Comparison of ENCODE assay signal across 21 cellular contexts in the genomic region with DNA sequence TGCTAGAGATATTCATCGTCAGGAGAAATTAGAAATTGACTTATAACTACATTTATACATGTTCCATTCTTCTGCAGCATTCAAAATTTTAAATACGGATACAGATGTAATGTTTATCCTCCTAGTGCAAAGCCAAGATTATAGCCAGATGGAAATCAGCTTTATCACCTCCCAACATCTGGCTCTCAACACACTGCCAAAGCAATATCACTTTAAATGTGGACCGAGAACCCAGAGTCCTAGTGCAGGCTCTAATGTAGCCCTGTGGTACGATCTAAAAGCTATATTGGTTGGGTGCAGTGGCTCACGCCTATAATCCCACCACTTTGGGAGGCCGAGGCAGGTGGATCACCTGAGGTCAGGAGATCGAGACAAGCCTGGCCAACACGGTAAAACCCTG. TPM values are rescaled to one million over a fixed set of nuclear protein-coding genes. Genes with fewer than 3 reads are reported as not detected.
DNase-seq lines count a peak whose midpoint lies in the region; FAIRE-seq and TF ChIP-seq lines count a peak whose summit lies in the region.
"Had no signal": no experiment of that assay in that cellular context is flagged by ENCODE, and none has a peak within 500 bp of the region (broad histone marks: within the 10 kb centered on the region; RNA-seq: fewer than 3 reads in every experiment).

No MANE protein-coding gene starts in this region.

- H3K9me1 ChIP-seq in endothelial cell of umbilical vein (replicated peaks; ENCODE audit: control insufficient read depth, extremely low read depth, insufficient read depth, low read length), result no peaks in the 10 kb centered on the region

- H3K36me3 ChIP-seq in Loucy (ENCODE audit: insufficient read depth, low read length) (no peaks in the 10 kb centered on the region), endothelial cell of umbilical vein (ENCODE audit: control insufficient read depth in 2 of 2, extremely low read depth in 1 of 2, insufficient read depth in 2 of 2, low read length in 2 of 2) (no peaks in the 10 kb centered on the region), parathyroid adenoma (ENCODE audit: control insufficient read depth, insufficient read depth, low read length) (no peaks in the 10 kb centered on the region), trophoblast cell (ENCODE audit: control insufficient read depth in 1 of 2, insufficient read depth in 2 of 2, low read length in 2 of 2) (peaks cover 2% of the 10 kb centered on the region in 2 experiments), Karpas-422 (ENCODE audit: insufficient read depth, low read length) (peaks cover 65% of the 10 kb centered on the region)

- H3K4me3 ChIP-seq in Loucy (ENCODE audit: low read length, poor library complexity, severe bottlenecking) (no peak overlapping the region), endothelial cell of umbilical vein (replicated peaks in 1 of 3; ENCODE audit: insufficient read depth in 1 of 3, low read depth in 1 of 3, low read length in 3 of 3) (no peak overlapping the region), parathyroid adenoma (ENCODE audit: low read depth, low read length) (no peak overlapping the region), trophoblast cell (ENCODE audit: low read depth, low read length) (no peak overlapping the region), Karpas-422 (ENCODE audit: low read length) (no peak overlapping the region)
- H3K4me3 ChIP-seq: BLaER1, right atrium auricular region had no signal

- no peak overlapping the region for H3K14ac ChIP-seq in trophoblast cell (ENCODE audit: low read length)

- whole genome bisulfite sequencing in trophoblast cell (ENCODE audit: extremely low coverage, insufficient coverage, insufficient read length), result no CpG with 5 or more reads among the region's 8 CpGs

- CTCF ChIA-PET in endothelial cell of umbilical vein (lab: Charles Lee), result interaction anchor here (0.5 to 1.4 kb wide), 5 partner anchors 18 to 139 kb away, joined by 3 to 4 read pairs (median 3); a partner anchor contains a TSS

- no peak overlapping the region for H2AK5ac ChIP-seq in trophoblast cell (ENCODE audit: low read length)

- BruUV-seq in endothelial cell of umbilical vein (replicated peaks; lab: Mats Ljungman, UMichigan), result no TSS peak

- H3K4me2 ChIP-seq in Loucy (ENCODE audit: low read depth, low read length, poor library complexity, severe bottlenecking), result peak overlapping the region; percentile 45
- peak overlapping the region; percentile 52 for H3K4me2 ChIP-seq in endothelial cell of umbilical vein (ENCODE audit: insufficient read depth, low read length)
- H3K4me2 ChIP-seq in parathyroid adenoma (ENCODE audit: low read length), result peak overlapping the region; percentile 26
- no peak overlapping the region for H3K4me2 ChIP-seq in trophoblast cell (ENCODE audit: low read length)
- no peak overlapping the region for H3K4me2 ChIP-seq in Karpas-422 (ENCODE audit: low read depth, low read length, poor library complexity, severe bottlenecking)
- H3K4me2 ChIP-seq: BLaER1 had no signal

- TF ChIP-seq CTCF in Loucy (conservative IDR thresholded peaks at IDR 0.05; ENCODE audit: low read length), result no peak
- no peak for TF ChIP-seq CTCF in endothelial cell of umbilical vein (IDR thresholded peaks at IDR 0.05; ENCODE audit: extremely low read depth in 1 of 2, insufficient read depth in 1 of 2, low read depth in 1 of 2, low read length in 2 of 2)
- TF ChIP-seq CTCF in parathyroid adenoma (IDR thresholded peaks at IDR 0.05), result no peak

- no peak overlapping the region for H4K8ac ChIP-seq in trophoblast cell (ENCODE audit: low read depth, low read length)

- H3K27me3 ChIP-seq in Loucy (ENCODE audit: insufficient read depth, low read length, poor library complexity, severe bottlenecking), result no peaks in the 10 kb centered on the region
- no peaks in the 10 kb centered on the region for H3K27me3 ChIP-seq in endothelial cell of umbilical vein (ENCODE audit: control insufficient read depth in 2 of 2, insufficient read depth in 2 of 2, low read length in 2 of 2)
- no peaks in the 10 kb centered on the region for H3K27me3 ChIP-seq in parathyroid adenoma (ENCODE audit: control insufficient read depth, insufficient read depth, low read length)
- H3K27me3 ChIP-seq in trophoblast cell (ENCODE audit: insufficient read depth, low read length), result no peaks in the 10 kb centered on the region
- no peaks in the 10 kb centered on the region for H3K27me3 ChIP-seq in Karpas-422 (ENCODE audit: low read length)
- H3K27me3 ChIP-seq: right atrium auricular region had no signal

- no peak for TF ChIP-seq POLR2A in endothelial cell of umbilical vein (IDR thresholded peaks at IDR 0.05; ENCODE audit: low read depth, low read length)

- H3K79me2 ChIP-seq in Loucy (ENCODE audit: insufficient read depth, low read length) (0 out of 2 replicates have a peak, but pooled peaks cover 2% of the 10 kb centered on the region), endothelial cell of umbilical vein (ENCODE audit: control insufficient read depth, insufficient read depth, low read length) (peaks cover 7% of the 10 kb centered on the region), parathyroid adenoma (peaks cover 3% of the 10 kb centered on the region), trophoblast cell (ENCODE audit: control insufficient read depth, insufficient read depth, low read length, poor library complexity) (no peaks in the 10 kb centered on the region), Karpas-422 (ENCODE audit: low read length) (peaks cover 86% of the 10 kb centered on the region)

- intact Hi-C loops in endothelial cell of umbilical vein (cut with micrococcal nuclease), result no loop called here

- no peak overlapping the region for H2BK12ac ChIP-seq in trophoblast cell (ENCODE audit: low read length)

- H3K27ac ChIP-seq in endothelial cell of umbilical vein (ENCODE audit: insufficient read depth, low read depth, low read length) (peak overlapping the region; percentile 28), parathyroid adenoma (no peak overlapping the region), trophoblast cell (ENCODE audit: low read depth, low read length) (no peak overlapping the region), Karpas-422 (ENCODE audit: low read length) (no peak overlapping the region)
- H3K27ac ChIP-seq: 22Rv1, BLaER1, right atrium auricular region had no signal

- H2AFZ ChIP-seq in Loucy (ENCODE audit: low read length), result no peak overlapping the region
- no peak overlapping the region for H2AFZ ChIP-seq in endothelial cell of umbilical vein (ENCODE audit: low read depth, low read length)
- no peak overlapping the region for H2AFZ ChIP-seq in parathyroid adenoma
- no peak overlapping the region for H2AFZ ChIP-seq in trophoblast cell (ENCODE audit: insufficient read depth, low read length, poor library complexity)
- H2AFZ ChIP-seq in Karpas-422 (ENCODE audit: low read length), result no peak overlapping the region

- DNase-seq in NCI-H1694 treated with DMSO at 0.1 percent for 48 hours (lab: John Stamatoyannopoulos, UW), result peak; percentile 11
- DNase-seq in NCI-H1694 (lab: John Stamatoyannopoulos, UW), result no peak
- DNase-seq in endothelial cell of umbilical vein (ENCODE audit: low read depth, low spot score), result peak; percentile 42
- no peak for DNase-seq in trophoblast cell
- DNase-seq in HCEC 1CT, result no peak
- DNase-seq in Karpas-422, result no peak
- DNase-seq: activated CD4-positive, alpha-beta T cell treated with anti-CD3 and anti-CD28 coated beads for 4 hours; aorta; cerebellar nuclear complex; effector CD4-positive, alpha-beta T cell; head of caudate nucleus; NCI-H187; NCI-H345; NK-92 treated with Interleukin-12 subunit alpha and Interleukin-12 subunit beta, amount 100 ng/mL, for 24 hours; occipital lobe; stimulated activated CD4-positive, alpha-beta T cell treated with anti-CD3 and anti-CD28 coated beads, Interleukin-15, amount 100 ng/mL, for 24 hours had no signal

- dilution Hi-C loops in endothelial cell of umbilical vein (cut with MboI; ENCODE audit: extremely low pct_ligation_motif_present, low sequenced_read_pairs), result no loop called here

- no peak overlapping the region for H3K18ac ChIP-seq in trophoblast cell (ENCODE audit: low read length)

- H3K9me3 ChIP-seq in Loucy (ENCODE audit: insufficient read depth, low read depth, low read length) (no peaks in the 10 kb centered on the region), endothelial cell of umbilical vein (replicated peaks; ENCODE audit: control insufficient read depth, insufficient read depth, low read length) (no peaks in the 10 kb centered on the region), parathyroid adenoma (ENCODE audit: control insufficient read depth, low read length) (no peaks in the 10 kb centered on the region), trophoblast cell (ENCODE audit: insufficient read depth, low read depth, low read length) (no peaks in the 10 kb centered on the region), Karpas-422 (ENCODE audit: low read length) (no peaks in the 10 kb centered on the region)
- H3K9me3 ChIP-seq: BLaER1, right atrium auricular region had no signal

- H3K23ac ChIP-seq in trophoblast cell (ENCODE audit: low read length), result no peak overlapping the region

- H4K20me1 ChIP-seq in Loucy (ENCODE audit: insufficient read depth, low read length, poor library complexity, severe bottlenecking), result peaks cover 5% of the 10 kb centered on the region
- no peaks in the 10 kb centered on the region for H4K20me1 ChIP-seq in endothelial cell of umbilical vein (replicated peaks; ENCODE audit: control insufficient read depth, extremely low read depth, insufficient read depth, low read length)
- H4K20me1 ChIP-seq in Karpas-422 (ENCODE audit: insufficient read depth, low read depth, low read length), result 0 out of 2 replicates have a peak, but pooled peaks cover 5% of the 10 kb centered on the region

- FAIRE-seq in endothelial cell of umbilical vein (lab: Jason Lieb, UNC), result no peak

- H3K4ac ChIP-seq in trophoblast cell (ENCODE audit: low read depth, low read length), result no peak overlapping the region

- no peaks in the 10 kb centered on the region for H3K9me2 ChIP-seq in Loucy (replicated peaks; ENCODE audit: low read depth, low read length)
- no peaks in the 10 kb centered on the region for H3K9me2 ChIP-seq in Karpas-422 (replicated peaks; ENCODE audit: insufficient read depth, low read length)

- H3K9ac ChIP-seq in Loucy (ENCODE audit: low read depth, low read length, poor library complexity, severe bottlenecking) (no peak overlapping the region), endothelial cell of umbilical vein (replicated peaks; ENCODE audit: extremely low read depth, insufficient read depth, low read length) (no peak overlapping the region), parathyroid adenoma (no peak overlapping the region), trophoblast cell (ENCODE audit: low read length) (no peak overlapping the region), Karpas-422 (ENCODE audit: low read length) (no peak overlapping the region)
- H3K9ac ChIP-seq: BLaER1 had no signal

- H3K4me1 ChIP-seq in Loucy (ENCODE audit: insufficient read depth, low read length, poor library complexity, severe bottlenecking) (peaks cover 15% of the 10 kb centered on the region), endothelial cell of umbilical vein (ENCODE audit: control insufficient read depth, extremely low read depth, insufficient read depth, low read length) (peaks cover 35% of the 10 kb centered on the region), parathyroid adenoma (no peaks in the 10 kb centered on the region), trophoblast cell (ENCODE audit: control insufficient read depth in 1 of 2, insufficient read depth in 2 of 2, low read length in 2 of 2) (peaks cover 4% of the 10 kb centered on the region in 2 experiments), Karpas-422 (ENCODE audit: low read length) (peaks cover 13% of the 10 kb centered on the region)
- H3K4me1 ChIP-seq: BLaER1 had no signal

- POLR2A ChIA-PET in endothelial cell of umbilical vein (lab: Charles Lee), result no interaction called here

- 0 out of 2 replicates have a peak, but pooled peaks cover 4% of the 10 kb centered on the region for H3F3A ChIP-seq in Loucy (ENCODE audit: low read depth)

- no peak overlapping the region for H4K12ac ChIP-seq in trophoblast cell (ENCODE audit: low read depth, low read length)

- no peaks in the 10 kb centered on the region for H3K79me1 ChIP-seq in trophoblast cell (ENCODE audit: low read length)

- no peak overlapping the region for H4K91ac ChIP-seq in trophoblast cell (ENCODE audit: low read depth, low read length)

- no peak overlapping the region for H2BK5ac ChIP-seq in trophoblast cell (ENCODE audit: low read depth, low read length, poor library complexity)

- H2BK120ac ChIP-seq in trophoblast cell (ENCODE audit: insufficient read depth, low read length, poor library complexity), result no peak overlapping the region

RNA-seq across cellular contexts. Expression of a gene that starts 6.5 kb away (rescaled TPM):
- total RNA-seq in endothelial cell of umbilical vein, result 14.6 and 16.5 TPM in 2 replicates
- polyA plus RNA-seq in endothelial cell of umbilical vein, result 4.6 and 4.8 TPM in 2 replicates
- 4.8 and 5.3 TPM in 2 replicates for polyA plus RNA-seq in endothelial cell of umbilical vein (2011; cell fraction: cytosol; rRNA removed)
- polyA plus RNA-seq in endothelial cell of umbilical vein (2011; cell fraction: nucleus; rRNA removed), result 17.2 and 19.0 TPM in 2 replicates
- polyA plus RNA-seq in endothelial cell of umbilical vein (2012), result 7.7 and 8.2 TPM in 2 replicates
- polyA minus RNA-seq in endothelial cell of umbilical vein, result 20.0 and 27.1 TPM in 2 replicates
- 10.9 TPM for polyA minus RNA-seq in endothelial cell of umbilical vein (2011; cell fraction: cytosol; rRNA and poly(A)+ RNA removed)
- 19.0 and 23.3 TPM in 2 replicates for polyA minus RNA-seq in endothelial cell of umbilical vein (2011; cell fraction: nucleus; rRNA and poly(A)+ RNA removed)
- polyA plus RNA-seq in trophoblast cell (2013), result 5.1 and 5.8 TPM in 2 replicates
- total RNA-seq in Karpas-422 (2014; rRNA removed; shearing (Covaris generic); ENCODE audit: low replicate concordance), result 58.3 and 71.5 TPM in 2 replicates

RNA-seq across cellular contexts. Expression of a gene that starts 19.1 kb away (rescaled TPM):
- 34.2 and 37.5 TPM in 2 replicates for total RNA-seq in endothelial cell of umbilical vein
- polyA plus RNA-seq in endothelial cell of umbilical vein, result 17.4 and 30.2 TPM in 2 replicates
- 41.6 and 54.9 TPM in 2 replicates for polyA plus RNA-seq in endothelial cell of umbilical vein (2011; cell fraction: cytosol; rRNA removed)
- 24.8 and 51.2 TPM in 2 replicates for polyA plus RNA-seq in endothelial cell of umbilical vein (2011; cell fraction: nucleus; rRNA removed)
- 22.8 and 34.0 TPM in 2 replicates for polyA plus RNA-seq in endothelial cell of umbilical vein (2012)
- 11.3 and 16.2 TPM in 2 replicates for polyA minus RNA-seq in endothelial cell of umbilical vein
- polyA minus RNA-seq in endothelial cell of umbilical vein (2011; cell fraction: cytosol; rRNA and poly(A)+ RNA removed), result 6.9 TPM
- 11.8 TPM in 2 replicates for polyA minus RNA-seq in endothelial cell of umbilical vein (2011; cell fraction: nucleus; rRNA and poly(A)+ RNA removed)
- 26.8 and 30.1 TPM in 2 replicates for polyA plus RNA-seq in trophoblast cell (2013)
- total RNA-seq in Karpas-422 (2014; rRNA removed; shearing (Covaris generic); ENCODE audit: low replicate concordance), result 80.3 and 84.2 TPM in 2 replicates

RNA-seq across cellular contexts. Expression of a gene that starts 24.7 kb away (rescaled TPM):
- total RNA-seq in endothelial cell of umbilical vein, result 0.91 and 3.6 TPM in 2 replicates
- 0.72 and 0.84 TPM in 2 replicates for polyA plus RNA-seq in endothelial cell of umbilical vein
- polyA plus RNA-seq in endothelial cell of umbilical vein (2011; cell fraction: cytosol; rRNA removed), result 0.78 and 0.90 TPM in 2 replicates
- polyA plus RNA-seq in endothelial cell of umbilical vein (2011; cell fraction: nucleus; rRNA removed), result 0.87 and 2.4 TPM in 2 replicates
- polyA plus RNA-seq in endothelial cell of umbilical vein (2012), result 0.68 and 1.5 TPM in 2 replicates
- polyA minus RNA-seq in endothelial cell of umbilical vein, result 1.00 and 1.9 TPM in 2 replicates
- 2.4 TPM for polyA minus RNA-seq in endothelial cell of umbilical vein (2011; cell fraction: cytosol; rRNA and poly(A)+ RNA removed)
- polyA minus RNA-seq in endothelial cell of umbilical vein (2011; cell fraction: nucleus; rRNA and poly(A)+ RNA removed), result 2.2 and 3.8 TPM in 2 replicates
- 2.1 and 3.1 TPM in 2 replicates for polyA plus RNA-seq in trophoblast cell (2013)
- total RNA-seq in Karpas-422 (2014; rRNA removed; shearing (Covaris generic); ENCODE audit: low replicate concordance), result 1.1 and 2.9 TPM in 2 replicates

RNA-seq across cellular contexts. Expression of a gene that starts 42.0 kb away (rescaled TPM):
- 97.0 and 103 TPM in 2 replicates for total RNA-seq in endothelial cell of umbilical vein
- polyA plus RNA-seq in endothelial cell of umbilical vein, result 143 and 146 TPM in 2 replicates
- 124 and 125 TPM in 2 replicates for polyA plus RNA-seq in endothelial cell of umbilical vein (2011; cell fraction: cytosol; rRNA removed)
- 101 and 104 TPM in 2 replicates for polyA plus RNA-seq in endothelial cell of umbilical vein (2011; cell fraction: nucleus; rRNA removed)
- polyA plus RNA-seq in endothelial cell of umbilical vein (2012), result 71.5 and 81.7 TPM in 2 replicates
- 89.0 and 115 TPM in 2 replicates for polyA minus RNA-seq in endothelial cell of umbilical vein
- polyA minus RNA-seq in endothelial cell of umbilical vein (2011; cell fraction: cytosol; rRNA and poly(A)+ RNA removed), result 36.6 TPM
- 65.0 and 65.2 TPM in 2 replicates for polyA minus RNA-seq in endothelial cell of umbilical vein (2011; cell fraction: nucleus; rRNA and poly(A)+ RNA removed)
- polyA plus RNA-seq in trophoblast cell (2013), result 115 and 119 TPM in 2 replicates
- total RNA-seq in Karpas-422 (2014; rRNA removed; shearing (Covaris generic); ENCODE audit: low replicate concordance), result 86.5 and 106 TPM in 2 replicates

Comparison
In these comparisons a context has a peak if more than half of its experiments do, and no peak if none do; other contexts are left out.
1. DNase-seq: peak in NCI-H1694 treated with DMSO at 0.1 percent for 48 hours (single experiment) and endothelial cell of umbilical vein (single experiment); none in NCI-H1694 (single experiment), trophoblast cell (0 of 2), HCEC 1CT (single experiment) and Karpas-422 (single experiment).
2. H3K4me2 ChIP-seq: peak in Loucy (single experiment), endothelial cell of umbilical vein (single experiment) and parathyroid adenoma (single experiment); none in trophoblast cell (single experiment) and Karpas-422 (single experiment).